In the genomic region with DNA sequence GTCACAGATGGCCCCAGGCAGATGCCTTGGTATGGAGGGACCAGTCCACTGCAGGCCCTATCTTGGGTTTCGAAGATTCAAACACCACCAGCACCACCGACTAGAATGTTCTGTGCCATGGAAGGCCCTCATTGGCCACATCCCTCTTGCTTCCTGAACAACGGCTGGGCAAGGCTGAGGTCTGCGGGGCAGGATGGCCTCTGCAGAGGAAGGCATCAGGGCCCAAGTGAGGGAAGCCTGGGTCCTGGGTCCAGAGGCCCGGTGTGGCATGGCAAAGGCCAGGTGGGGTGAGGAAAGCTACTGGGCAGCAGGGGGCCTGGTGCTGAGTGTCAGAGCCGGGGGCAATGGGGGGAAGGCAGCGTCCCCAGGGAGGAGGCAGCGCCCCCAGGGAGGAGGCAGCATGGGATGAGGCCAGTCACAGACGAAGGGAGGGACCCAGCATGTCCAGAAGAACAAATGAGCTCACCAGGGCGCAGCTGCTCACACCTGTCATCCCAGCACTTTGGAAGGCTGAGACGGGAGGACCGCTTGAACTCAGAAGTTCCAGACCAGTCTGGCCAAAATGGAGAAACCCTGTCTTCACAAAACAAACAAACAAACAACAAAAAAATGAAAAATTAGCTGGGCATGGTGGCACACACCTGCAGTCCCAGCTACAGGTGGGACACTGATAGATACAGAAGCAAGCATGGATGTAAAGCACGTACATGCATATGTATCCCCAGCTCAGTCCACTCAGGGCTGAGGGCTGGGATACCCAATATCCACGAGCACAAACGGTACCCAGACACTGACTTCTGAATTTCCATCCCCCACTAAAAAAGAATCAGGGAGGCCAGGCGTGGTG, we compare ENCODE assay signal across 1 cellular context.
TF ChIP-seq lines count a peak whose summit lies in the region.

No MANE protein-coding gene starts in this region.

TF ChIP-seq in SK-N-SH treated with all-trans-retinoic acid at 6 μM for 48 hours, 23 proteins besides CTCF, POLR2A, EP300 and RAD21 (continued from another document):
- TF ChIP-seq ZNF8 (CRISPR knock-in tag; IDR thresholded peaks at IDR 0.05) (no peak), OSR1 (CRISPR knock-in tag; IDR thresholded peaks at IDR 0.05) (no peak), GLIS3 (CRISPR knock-in tag; IDR thresholded peaks at IDR 0.05) (no peak)
